ENCODE assay signal across 20 cellular contexts in genomic region chr7:134674424-134674823, GRCh38. TPM values are rescaled to one million over a fixed set of nuclear protein-coding genes. Genes with fewer than 3 reads are reported as not detected.
A peak's percentile ranks its signal among the peaks of the same experiment; 100 is the strongest.
DNase-seq lines count a peak whose midpoint lies in the region; ATAC-seq, FAIRE-seq and TF ChIP-seq lines count a peak whose summit lies in the region.
"Had no signal": no experiment of that assay in that cellular context is flagged by ENCODE, and none has a peak within 500 bp of the region (broad histone marks: within the 10 kb centered on the region; RNA-seq: fewer than 3 reads in every experiment).

No MANE protein-coding gene starts in this region.

- intact Hi-C loops in CD4-positive, alpha-beta T cell (cut with DNase I, micrococcal nuclease), result no loop called here
- intact Hi-C loops in K562 (cut with micrococcal nuclease) (no loop called here), Calu3 (cut with micrococcal nuclease; ENCODE audit: unreplicated experiment) (loop anchor here (5.0 kb wide), 1 partner anchor 42 kb away; no protein-coding TSS in a partner anchor), left ventricle myocardium superior (cut with micrococcal nuclease) (no loop called here)

- TF ChIP-seq RAD21 in A549 (conservative IDR thresholded peaks at IDR 0.05 in 1 of 2, IDR thresholded peaks at IDR 0.05 in 1 of 2), result no peak
- no peak for TF ChIP-seq RAD21 in K562 (CRISPR knock-in tag; conservative IDR thresholded peaks at IDR 0.05 in 1 of 2, IDR thresholded peaks at IDR 0.05 in 1 of 2)

- no peaks in the 10 kb centered on the region for H3K9me1 ChIP-seq in K562 (ENCODE audit: control insufficient read depth, insufficient read depth, low read length)

- POLR2A ChIA-PET in A549 (lab: Yijun Ruan, JAX) (no interaction called here), K562 (lab: Yijun Ruan, JAX) (no interaction called here)
- POLR2A ChIA-PET in CD4-positive, alpha-beta T cell (lab: Charles Lee), result no interaction called here
- POLR2A ChIA-PET in naive thymus-derived CD8-positive, alpha-beta T cell (lab: Charles Lee), result interaction anchor here (0.9 to 11.7 kb wide), 2 partner anchors 12 to 31 kb away, joined by 7 to 144 read pairs; partner anchors contain the start of gene BPGM

- H3K4me3 Mint-ChIP-seq in CD4-positive, alpha-beta T cell, result no peak overlapping the region
- no peak overlapping the region for H3K4me3 Mint-ChIP-seq in naive thymus-derived CD8-positive, alpha-beta T cell
- H3K4me3 Mint-ChIP-seq in Calu3 (ENCODE audit: low read depth, unreplicated experiment), result no peak overlapping the region
- H3K4me3 Mint-ChIP-seq: B cell; CD4-positive, alpha-beta memory T cell; CD8-positive, alpha-beta memory T cell had no signal

- peaks cover 14% of the 10 kb centered on the region for H3K4me1 ChIP-seq in A549
- H3K4me1 ChIP-seq in K562 (replicated peaks in 1 of 2; ENCODE audit: control insufficient read depth in 2 of 2, insufficient read depth in 2 of 2, low read length in 2 of 2), result peaks cover 0 to 16% of the 10 kb centered on the region in 2 experiments; a peak in 4 of 5 replicates

- H3K4me1 Mint-ChIP-seq in CD4-positive, alpha-beta T cell (ENCODE audit: low read depth), result peaks cover 69% of the 10 kb centered on the region
- H3K4me1 Mint-ChIP-seq in naive thymus-derived CD8-positive, alpha-beta T cell, result peaks cover 19 to 58% (median 48%) of the 10 kb centered on the region in 4 donors
- peaks cover 10% of the 10 kb centered on the region for H3K4me1 Mint-ChIP-seq in Calu3 (ENCODE audit: low read depth, unreplicated experiment)

- no peaks in the 10 kb centered on the region for H3K27me3 ChIP-seq in CD4-positive, alpha-beta T cell (ENCODE audit: control insufficient read depth, insufficient read depth, low read length)
- no peaks in the 10 kb centered on the region for H3K27me3 ChIP-seq in K562 (ENCODE audit: control insufficient read depth in 2 of 2, insufficient read depth in 2 of 2, low read length in 2 of 2)
- H3K27me3 ChIP-seq: BLaER1 treated with 17β-estradiol and CSF1 and Interleukin-3, amounts not matched to agents 10 nM and 100 nM had no signal

- CTCF ChIA-PET in A549 (lab: Yijun Ruan, JAX) (interaction anchor here (1.0 kb wide), 1 partner anchor 12 kb away, joined by 6 read pairs; no protein-coding TSS in a partner anchor), K562 (lab: Yijun Ruan, JAX; ENCODE audit: low intra/inter-chr PET ratio) (no interaction called here), Calu3 (lab: Charles Lee) (no interaction called here)
- CTCF ChIA-PET in CD4-positive, alpha-beta T cell (lab: Charles Lee), result interaction anchor here (0.8 kb wide), 1 partner anchor 42 kb away, joined by 3 read pairs; no protein-coding TSS in a partner anchor

- peak; percentile 93 for FAIRE-seq in A549 (lab: Jason Lieb, UNC)
- FAIRE-seq in K562 (lab: Jason Lieb, UNC), result no peak
- FAIRE-seq: D721Med, G401.6, GM12891 had no signal

- DNase-seq in A549 (ENCODE audit: low read depth in 1 of 2, low spot score in 1 of 2), result no peak
- DNase-seq in CD4-positive, alpha-beta T cell, result no peak
- no peak for DNase-seq in K562 (ENCODE audit: extremely low read depth in 1 of 4, low spot score in 3 of 4)
- DNase-seq in naive thymus-derived CD8-positive, alpha-beta T cell, result no peak
- no peak for DNase-seq in NCI-H345 (lab: John Stamatoyannopoulos, UW)
- no peak for DNase-seq in Calu3
- no peak for DNase-seq in left ventricle myocardium superior
- DNase-seq: 8988T; AML-193; CD4-positive, alpha-beta memory T cell; CD8-positive, alpha-beta memory T cell; COR-L47; DMS79 treated with DMSO at 0.1 percent for 48 hours; GF-D8 had no signal

- TF ChIP-seq POLR2A in A549 (IDR thresholded peaks at IDR 0.05; ENCODE audit: low read length) (no peak), K562 (conservative IDR thresholded peaks at IDR 0.05) (no peak)

- H3K27ac Mint-ChIP-seq in CD4-positive, alpha-beta T cell, result peak overlapping the region; percentile 70
- peak overlapping the region in 8 of 10 donors; percentile 28 to 78 (median 43) for H3K27ac Mint-ChIP-seq in naive thymus-derived CD8-positive, alpha-beta T cell
- H3K27ac Mint-ChIP-seq in Calu3 (ENCODE audit: unreplicated experiment), result no peak overlapping the region
- H3K27ac Mint-ChIP-seq: B cell; CD4-positive, alpha-beta memory T cell had no signal

- ATAC-seq in A549 (no peak), K562 (no peak), left ventricle myocardium superior (no peak)
- no peak for ATAC-seq in CD4-positive, alpha-beta T cell (ENCODE audit: poor library complexity)
- no peak for ATAC-seq in naive thymus-derived CD8-positive, alpha-beta T cell

- in situ Hi-C loops in K562 (cut with MboI), result loop anchor here (25.0 kb wide), 1 partner anchor 1288 kb away; no protein-coding TSS in a partner anchor

- H3K27me3 Mint-ChIP-seq in CD4-positive, alpha-beta T cell, result no peaks in the 10 kb centered on the region
- no peaks in the 10 kb centered on the region for H3K27me3 Mint-ChIP-seq in naive thymus-derived CD8-positive, alpha-beta T cell
- no peaks in the 10 kb centered on the region for H3K27me3 Mint-ChIP-seq in Calu3 (ENCODE audit: unreplicated experiment)
- H3K27me3 Mint-ChIP-seq: B cell; CD4-positive, alpha-beta memory T cell; CD8-positive, alpha-beta memory T cell had no signal

- H3K9me3 ChIP-seq in A549 (peaks cover 7% of the 10 kb centered on the region; the same call in 2 of the 3 replicates), K562 (replicated peaks; ENCODE audit: control insufficient read depth, insufficient read depth, low read depth, low read length) (no peaks in the 10 kb centered on the region; the same call in 1 of the 2 replicates)
- peaks cover 7% of the 10 kb centered on the region for H3K9me3 ChIP-seq in CD4-positive, alpha-beta T cell (ENCODE audit: control insufficient read depth, low read length)

- H3K79me2 ChIP-seq in K562 (ENCODE audit: control insufficient read depth, insufficient read depth, low read length), result no peaks in the 10 kb centered on the region

- BruUV-seq in K562 (replicated peaks; lab: Mats Ljungman, UMichigan) (no TSS peak), Calu3 (replicated peaks; lab: Mats Ljungman, UMichigan) (no TSS peak)

- no peaks in the 10 kb centered on the region for H3K9me3 Mint-ChIP-seq in CD4-positive, alpha-beta T cell
- H3K9me3 Mint-ChIP-seq in naive thymus-derived CD8-positive, alpha-beta T cell, result peaks cover 0 to 13% (median 4%) of the 10 kb centered on the region in 9 donors
- H3K9me3 Mint-ChIP-seq in Calu3 (ENCODE audit: low read depth, unreplicated experiment), result no peaks in the 10 kb centered on the region

- H3K36me3 ChIP-seq in K562 (ENCODE audit: control insufficient read depth, insufficient read depth, low read length), result no peaks in the 10 kb centered on the region; the same call in 2 of the 3 replicates

- H4K20me1 ChIP-seq in K562 (replicated peaks; ENCODE audit: control insufficient read depth, insufficient read depth, low read length), result no peaks in the 10 kb centered on the region
- H4K20me1 ChIP-seq: BLaER1 treated with 17β-estradiol and CSF1 and Interleukin-3, amounts not matched to agents 10 nM and 100 nM had no signal

- no peak overlapping the region for H3K9ac ChIP-seq in K562 (ENCODE audit: insufficient read depth in 1 of 2, low read depth in 2 of 2, low read length in 2 of 2)
- H3K9ac ChIP-seq: BLaER1 treated with 17β-estradiol and CSF1 and Interleukin-3, amounts not matched to agents 10 nM and 100 nM had no signal

- no peak overlapping the region for H2AFZ ChIP-seq in K562 (ENCODE audit: low read depth, low read length)

- peaks cover 36% of the 10 kb centered on the region for H3K36me3 Mint-ChIP-seq in CD4-positive, alpha-beta T cell (ENCODE audit: low read depth)
- peaks cover 3 to 23% (median 11%) of the 10 kb centered on the region in 3 donors for H3K36me3 Mint-ChIP-seq in naive thymus-derived CD8-positive, alpha-beta T cell
- no peaks in the 10 kb centered on the region for H3K36me3 Mint-ChIP-seq in Calu3 (ENCODE audit: insufficient read depth, unreplicated experiment)

- H3K4me2 ChIP-seq in A549 (no peak overlapping the region), K562 (ENCODE audit: insufficient read depth, low read length) (no peak overlapping the region)
- H3K4me2 ChIP-seq: BLaER1 treated with 17β-estradiol and CSF1 and Interleukin-3, amounts not matched to agents 10 nM and 100 nM had no signal

- H3K27ac ChIP-seq in A549 (no peak overlapping the region), K562 (ENCODE audit: extremely low read depth, low read depth, low read length) (no peak overlapping the region)
- no peak overlapping the region for H3K27ac ChIP-seq in CD4-positive, alpha-beta T cell (ENCODE audit: low read depth, low read length)
- H3K27ac ChIP-seq: BLaER1 treated with 17β-estradiol and CSF1 and Interleukin-3, amounts not matched to agents 10 nM and 100 nM; C4-2B had no signal

- TF ChIP-seq CTCF in A549 (IDR thresholded peaks at IDR 0.05) (no peak), K562 (IDR thresholded peaks at IDR 0.05 in 2 of 3, conservative IDR thresholded peaks at IDR 0.05 in 1 of 3; ENCODE audit: insufficient read depth in 2 of 3, low read depth in 1 of 3, low read length in 3 of 3) (no peak), Calu3 (IDR thresholded peaks at IDR 0.05; ENCODE audit: unreplicated experiment) (no peak)
- no peak for TF ChIP-seq CTCF in CD4-positive, alpha-beta T cell (IDR thresholded peaks at IDR 0.05)

- H3K4me3 ChIP-seq in A549 (no peak overlapping the region), K562 (no peak overlapping the region)
- H3K4me3 ChIP-seq: BLaER1 treated with 17β-estradiol and CSF1 and Interleukin-3, amounts not matched to agents 10 nM and 100 nM had no signal

- TF ChIP-seq EP300 in A549 (IDR thresholded peaks at IDR 0.05) (no peak), K562 (IDR thresholded peaks at IDR 0.05; ENCODE audit: low read length) (no peak)

RNA-seq across cellular contexts. Expression of gene BPGM, which starts 27.8 kb away (rescaled TPM):
- polyA plus RNA-seq in A549 (2011; rRNA removed) (21.2 and 28.3 TPM in 2 replicates), A549 (2017; fragmentation: RNase III; extraction: RNeasy Plus Mini Kit Qiagen cat#74134 plus additional on column Dnase treatment) (16.3 to 19.4 TPM (median 18.7 TPM) in 3 replicates), K562 (2011; rRNA removed) (18.0 and 24.1 TPM in 2 replicates), K562 (2014; fragmentation: Illumina TruSeq; extraction: Trizol) (23.3 and 25.3 TPM in 2 replicates), K562 (2014; fragmentation: Nextera tagmentation; extraction: Ambion mirVana) (10 to 100 TPM; 33.0 to 46.1 TPM), K562 (2014; rRNA removed) (17.0 and 20.3 TPM in 2 replicates)
- polyA plus RNA-seq in A549 (2012; cell fraction: cytosol; rRNA removed), result 9.4 and 10.4 TPM in 2 replicates
- polyA plus RNA-seq in A549 (2012; cell fraction: nucleus; rRNA removed), result 1.8 and 3.2 TPM in 2 replicates
- 6.0 and 7.3 TPM in 2 replicates for polyA minus RNA-seq in A549 (2011; rRNA and poly(A)+ RNA removed)
- total RNA-seq in CD4-positive, alpha-beta T cell, result 10 to 100 TPM; 46.3 to 46.6 TPM
- 11.3 and 14.7 TPM in 2 replicates for total RNA-seq in K562 (2011; cell fraction: chromatin; rRNA removed; ENCODE audit: low replicate concordance)
- total RNA-seq in K562 (2011; cell fraction: nucleolus; rRNA removed), result 5.7 and 7.1 TPM in 2 replicates
- total RNA-seq in K562 (2011; cell fraction: nucleoplasm; rRNA removed), result 7.7 and 8.3 TPM in 2 replicates
- total RNA-seq in K562 (2014; rRNA removed) (16.2 and 17.1 TPM in 2 replicates), K562 (2014; rRNA removed; fragmentation: Illumina TruSeq; extraction: Trizol) (21.2 and 22.3 TPM in 2 replicates), K562 (2015; rRNA removed; fragmentation: Illumina TruSeq; extraction: Trizol) (16.3 and 17.7 TPM in 2 replicates), K562 (2021) (14.1 and 15.7 TPM in 2 replicates), Calu3 (2022) (23.3 and 32.5 TPM in 2 replicates), left ventricle myocardium superior (15.2 TPM)
- polyA plus RNA-seq in K562 (2011; cell fraction: cytosol; rRNA removed), result 6.4 and 13.1 TPM in 2 replicates
- 3.6 and 6.0 TPM in 2 replicates for polyA plus RNA-seq in K562 (2011; cell fraction: nucleus; rRNA removed)
- polyA plus RNA-seq in K562 (2012), result 12.3 and 13.9 TPM in 2 replicates
- polyA minus RNA-seq in K562 (2011; rRNA and poly(A)+ RNA removed), result 18.3 and 19.4 TPM in 2 replicates
- 3.6 and 6.2 TPM in 2 replicates for polyA minus RNA-seq in K562 (2011; cell fraction: cytosol; rRNA and poly(A)+ RNA removed)
- 4.3 and 6.8 TPM in 2 replicates for polyA minus RNA-seq in K562 (2011; cell fraction: nucleus; rRNA and poly(A)+ RNA removed)
- 10 to 100 TPM; 25.1 to 26.3 TPM for total RNA-seq in naive thymus-derived CD8-positive, alpha-beta T cell
- 10 to 100 TPM; 17.2 to 30.1 (median 21.3) TPM for polyA plus RNA-seq in naive thymus-derived CD8-positive, alpha-beta T cell

Comparison
In these comparisons a context has a peak if more than half of its experiments do, and no peak if none do; other contexts are left out.
1. CTCF ChIA-PET loops: an anchor here in A549 (1.0 kb wide) and CD4-positive, alpha-beta T cell (0.8 kb wide); none called in K562 and Calu3.